In genomic region chr6:43830775-43831174, GRCh38 we compare ENCODE assay signal across 24 cellular contexts.
"Had no signal": no experiment of that assay in that cellular context is flagged by ENCODE, and none has a peak within 500 bp of the region (broad histone marks: within the 10 kb centered on the region; RNA-seq: fewer than 3 reads in every experiment).

No MANE protein-coding gene starts in this region.

- H3K4me3 ChIP-seq: heart left ventricle, ovary, right atrium auricular region, sigmoid colon, skin epidermis, stomach, upper lobe of left lung, uterus had no signal

- H3K27ac Mint-ChIP-seq: endodermal cell, natural killer cell had no signal

- H3K36me3 Mint-ChIP-seq: natural killer cell had no signal

- H3K27ac ChIP-seq: heart left ventricle, ovary, right atrium auricular region, sigmoid colon, skin epidermis, upper lobe of left lung, uterus had no signal

- DNase-seq: effector CD4-positive, alpha-beta T cell; endodermal cell; heart left ventricle; hypothalamus; kidney glomerular epithelial cell; mammary epithelial cell; natural killer cell; nucleus accumbens; ovary; sigmoid colon; stimulated activated CD4-positive, alpha-beta T cell treated with anti-CD3 and anti-CD28 coated beads, Interleukin-12 subunit alpha, Interleukin-12 subunit beta, amount 100 ng/mL, for 4 hours; stimulated activated naive CD4-positive, alpha-beta T cell; stomach; substantia nigra; uterus had no signal

- H3K4me1 Mint-ChIP-seq: natural killer cell had no signal

- H3K4me3 Mint-ChIP-seq: endodermal cell, natural killer cell, neural crest cell had no signal

- H3K36me3 ChIP-seq: heart left ventricle, ovary, right atrium auricular region, sigmoid colon, stomach, upper lobe of left lung, uterus had no signal

- H3K9me3 ChIP-seq: heart left ventricle, ovary, right atrium auricular region, sigmoid colon, stomach, upper lobe of left lung, uterus had no signal

- H3K27me3 ChIP-seq: heart left ventricle, ovary, right atrium auricular region, sigmoid colon, stomach, upper lobe of left lung, uterus had no signal

- FAIRE-seq: colon, endothelial cell of umbilical vein, frontal cortex, islet of Langerhans had no signal

- H3K9me3 Mint-ChIP-seq: endodermal cell, natural killer cell, neural crest cell had no signal

- H3K4me1 ChIP-seq: heart left ventricle, right atrium auricular region, sigmoid colon, uterus had no signal

- ATAC-seq: heart left ventricle, left lobe of liver, natural killer cell had no signal
